In genomic region chr15:28125673-28126651, GRCh38 we compare ENCODE assay signal across 8 cellular contexts. TPM values are rescaled to one million over a fixed set of nuclear protein-coding genes. Genes with fewer than 3 reads are reported as not detected.
DNase-seq lines count a peak whose midpoint lies in the region; ATAC-seq and TF ChIP-seq lines count a peak whose summit lies in the region.

No MANE protein-coding gene starts in this region.

- no peak for ATAC-seq in HG03378 (IDR thresholded peaks at IDR 0.05; ENCODE audit: unreplicated experiment)
- ATAC-seq in HG03521 (IDR thresholded peaks at IDR 0.05; ENCODE audit: unreplicated experiment), result no peak

- peak; percentile 58 for TF ChIP-seq CTCF in AG09319 (IDR thresholded peaks at IDR 0.05; ENCODE audit: low read depth, low read length)
- peak; percentile 23 for TF ChIP-seq CTCF in GM13976 (IDR thresholded peaks at IDR 0.05; ENCODE audit: borderline replicate concordance, control extremely low read depth, extremely low read depth, insufficient read depth, missing control alignments)
- TF ChIP-seq CTCF in colonic mucosa (IDR thresholded peaks at IDR 0.05), result peak; percentile 61

- H3K4me3 ChIP-seq in colonic mucosa, result no peak overlapping the region

- no peak overlapping the region for H3K9ac ChIP-seq in colonic mucosa (ENCODE audit: low read depth in 2 of 2, low read length in 2 of 2)

- no peaks in the 10 kb centered on the region for H3K9me3 ChIP-seq in colonic mucosa

- no peaks in the 10 kb centered on the region for H3K27me3 ChIP-seq in colonic mucosa

- H3K36me3 ChIP-seq in colonic mucosa, result peaks cover 2% of the 10 kb centered on the region

- intact Hi-C loops in colonic mucosa (cut with DNase I), result loop anchor here (2.0 to 10.0 kb wide), 2 partner anchors 105 to 1241 kb away; no protein-coding TSS in a partner anchor

- in situ Hi-C loops in GM13976 (cut with MboI; ENCODE audit: low sequenced_read_pairs, unreplicated experiment), result no loop called here

- no peaks in the 10 kb centered on the region for H3K4me1 ChIP-seq in colonic mucosa

- no peak overlapping the region for H3K27ac ChIP-seq in colonic mucosa

- DNase-seq in AG09319 (ENCODE audit: extremely low read depth, low read depth) (peak; percentile 10), GM13976 (ENCODE audit: low spot score) (no peak), NCI-H2227 (lab: John Stamatoyannopoulos, UW; ENCODE audit: unreplicated experiment) (peak; percentile 59), colonic mucosa (no peak), midbrain (lab: John Stamatoyannopoulos, UW) (peak; percentile 73)
- DNase-seq in activated naive CD4-positive, alpha-beta T cell (lab: John Stamatoyannopoulos, UW), result no peak

RNA-seq across cellular contexts. Expression of gene OCA2, which starts 26.8 kb away (rescaled TPM):
- under 1 TPM; 0.10 to 0.82 TPM for total RNA-seq in colonic mucosa

Comparison
In these comparisons a context has a peak if more than half of its experiments do, and no peak if none do; other contexts are left out.
1. DNase-seq: peak in AG09319 (single experiment), NCI-H2227 (single experiment) and midbrain (single experiment); none in GM13976 (single experiment), colonic mucosa (single experiment) and activated naive CD4-positive, alpha-beta T cell (0 of 4).
2. Peak in every context shown above with its lines, with median percentiles within 50 percentile points of each other: CTCF ChIP-seq.